ENCODE assay signal across 5 cellular contexts in the genomic region with DNA sequence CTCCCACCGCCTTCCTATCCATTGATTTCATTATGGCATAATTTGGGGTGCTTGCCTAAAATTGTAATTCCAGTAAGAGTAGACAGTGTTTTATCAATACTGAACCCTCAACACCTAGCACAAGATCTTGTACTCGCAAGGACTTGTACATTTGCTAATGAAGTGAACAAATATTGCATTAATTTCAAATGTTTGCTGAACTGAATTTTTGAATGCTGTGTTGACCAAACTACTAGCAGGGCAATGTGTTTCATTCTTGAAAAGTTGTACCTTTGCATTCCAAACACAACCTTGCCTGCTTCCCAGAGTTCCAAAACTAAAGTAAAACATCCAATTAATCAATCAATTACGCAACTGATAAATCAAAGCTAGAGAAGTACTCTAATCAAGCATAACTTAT. TPM values are rescaled to one million over a fixed set of nuclear protein-coding genes. Genes with fewer than 3 reads are reported as not detected.
"Had no signal": no experiment of that assay in that cellular context is flagged by ENCODE, and none has a peak within 500 bp of the region (broad histone marks: within the 10 kb centered on the region; RNA-seq: fewer than 3 reads in every experiment).

No MANE protein-coding gene starts in this region.

RNA-seq across cellular contexts. Expression of gene SPDYE16, which starts 57.6 kb away (rescaled TPM):
- total RNA-seq: epithelial cell of proximal tubule, foreskin keratinocyte, osteocyte, SK-MEL-5 had no signal
- polyA plus RNA-seq: fibroblast of lung, foreskin keratinocyte had no signal
